ENCODE assay signal across 14 cellular contexts in genomic region chr5:94432499-94432898, GRCh38.
DNase-seq lines count a peak whose midpoint lies in the region; ATAC-seq and TF ChIP-seq lines count a peak whose summit lies in the region.
"Had no signal": no experiment of that assay in that cellular context is flagged by ENCODE, and none has a peak within 500 bp of the region (broad histone marks: within the 10 kb centered on the region; RNA-seq: fewer than 3 reads in every experiment).

No MANE protein-coding gene starts in this region.

- H3K27me3 ChIP-seq in mesenchymal stem cell (ENCODE audit: control insufficient read depth in 1 of 2, insufficient read depth in 1 of 2, low read length in 2 of 2), result no peaks in the 10 kb centered on the region
- H3K27me3 ChIP-seq in neural progenitor cell, result no peaks in the 10 kb centered on the region
- H3K27me3 ChIP-seq in MM.1S (replicated peaks; ENCODE audit: insufficient read depth, low read length), result no peaks in the 10 kb centered on the region
- H3K27me3 ChIP-seq: vagina had no signal

- no peak overlapping the region for H3K4me3 Mint-ChIP-seq in neural progenitor cell
- H3K4me3 Mint-ChIP-seq: activated CD8-positive, alpha-beta memory T cell treated with anti-CD3 and anti-CD28 coated beads, Interleukin-2, amount 10 ng/mL, durations not matched to agents 7 days and 5 days; activated naive CD8-positive, alpha-beta T cell treated with anti-CD3 and anti-CD28 coated beads, Interleukin-2, amount 10 ng/mL, durations not matched to agents 7 days and 5 days had no signal

- no peak overlapping the region for H4K8ac ChIP-seq in mesenchymal stem cell (ENCODE audit: low read length)

- H3K18ac ChIP-seq in mesenchymal stem cell (ENCODE audit: low read depth in 1 of 2, low read length in 2 of 2), result no peak overlapping the region

- H3K4ac ChIP-seq in mesenchymal stem cell (ENCODE audit: low read depth in 1 of 2, low read length in 2 of 2), result no peak overlapping the region

- peaks cover 2% of the 10 kb centered on the region for H3K36me3 Mint-ChIP-seq in neural progenitor cell

- no peak overlapping the region for H2BK15ac ChIP-seq in mesenchymal stem cell (ENCODE audit: low read depth, poor library complexity, severe bottlenecking)

- H2AFZ ChIP-seq in mesenchymal stem cell (ENCODE audit: low read depth, low read length) (no peak overlapping the region), neural progenitor cell (replicated peaks) (no peak overlapping the region), MM.1S (ENCODE audit: low read length) (no peak overlapping the region)

- H3K9ac ChIP-seq in mesenchymal stem cell (ENCODE audit: low read length) (no peak overlapping the region), neural progenitor cell (no peak overlapping the region), MM.1S (ENCODE audit: low read length) (no peak overlapping the region)

- H3K4me3 ChIP-seq in mesenchymal stem cell (ENCODE audit: insufficient read depth in 1 of 2, low read depth in 1 of 2, low read length in 2 of 2) (no peak overlapping the region), neural progenitor cell (no peak overlapping the region), MM.1S (ENCODE audit: low read length) (no peak overlapping the region)
- H3K4me3 ChIP-seq: vagina had no signal

- ATAC-seq in esophagus mucosa (peak; percentile 70), HG02970 (IDR thresholded peaks at IDR 0.05; ENCODE audit: low FRiP score, unreplicated experiment) (no peak)
- ATAC-seq: activated CD8-positive, alpha-beta memory T cell treated with anti-CD3 and anti-CD28 coated beads, Interleukin-2, amount 10 ng/mL, durations not matched to agents 7 days and 5 days had no signal

- peaks cover 9% of the 10 kb centered on the region for H3K9me3 Mint-ChIP-seq in neural progenitor cell

- H3K79me1 ChIP-seq in mesenchymal stem cell (replicated peaks; ENCODE audit: low read length, poor library complexity, severe bottlenecking), result no peaks in the 10 kb centered on the region

- no peak overlapping the region for H3K23ac ChIP-seq in mesenchymal stem cell (ENCODE audit: low read length in 2 of 2)

- no peak overlapping the region for H3K27ac ChIP-seq in mesenchymal stem cell (ENCODE audit: low read length, poor library complexity, severe bottlenecking)
- H3K27ac ChIP-seq in neural progenitor cell, result no peak overlapping the region
- no peak overlapping the region for H3K27ac ChIP-seq in MM.1S (ENCODE audit: low read length)
- H3K27ac ChIP-seq: vagina had no signal

- DNase-seq in AG20443 (ENCODE audit: low spot score) (peak; percentile 32), LHCN-M2 (ENCODE audit: low read depth) (peak; percentile 68), mesenchymal stem cell (peak; percentile 63), neural progenitor cell (ENCODE audit: low spot score) (no peak), cortex of kidney (lab: John Stamatoyannopoulos, UW) (no peak), MM.1S (no peak)
- DNase-seq: activated CD8-positive, alpha-beta memory T cell treated with anti-CD3 and anti-CD28 coated beads, Interleukin-2, amount 10 ng/mL, durations not matched to agents 7 days and 5 days; activated naive CD8-positive, alpha-beta T cell treated with anti-CD3 and anti-CD28 coated beads, Interleukin-2, amount 10 ng/mL, durations not matched to agents 7 days and 5 days; BE2C; GDM1; NCI-H2171 had no signal

- H4K91ac ChIP-seq in mesenchymal stem cell (ENCODE audit: low read length), result no peak overlapping the region

- no peaks in the 10 kb centered on the region for H3K79me2 ChIP-seq in neural progenitor cell (ENCODE audit: low read depth)
- no peaks in the 10 kb centered on the region for H3K79me2 ChIP-seq in MM.1S (ENCODE audit: low read length)

- no peak overlapping the region for H3K14ac ChIP-seq in mesenchymal stem cell (ENCODE audit: low read length in 2 of 2)

- H3K9me3 ChIP-seq in mesenchymal stem cell (ENCODE audit: control insufficient read depth, low read length) (no peaks in the 10 kb centered on the region), neural progenitor cell (ENCODE audit: low read depth) (no peaks in the 10 kb centered on the region), MM.1S (replicated peaks; ENCODE audit: insufficient read depth, low read length) (no peaks in the 10 kb centered on the region)
- H3K9me3 ChIP-seq: BE2C, vagina had no signal

- no peak overlapping the region for H2BK120ac ChIP-seq in mesenchymal stem cell (ENCODE audit: low read depth, low read length)

- H4K20me1 ChIP-seq in neural progenitor cell (ENCODE audit: low read depth) (no peaks in the 10 kb centered on the region), MM.1S (ENCODE audit: insufficient read depth, low read length) (no peaks in the 10 kb centered on the region)

- no peak for TF ChIP-seq CTCF in neural progenitor cell (IDR thresholded peaks at IDR 0.05)
- TF ChIP-seq CTCF in MM.1S (IDR thresholded peaks at IDR 0.05; ENCODE audit: low read length), result no peak

- H3K4me2 ChIP-seq in mesenchymal stem cell (ENCODE audit: low read length, poor library complexity, severe bottlenecking) (no peak overlapping the region), neural progenitor cell (no peak overlapping the region), MM.1S (ENCODE audit: low read depth, low read length) (no peak overlapping the region)

- H3K36me3 ChIP-seq in mesenchymal stem cell (ENCODE audit: control insufficient read depth in 1 of 2, insufficient read depth in 2 of 2, low read depth in 1 of 2, low read length in 2 of 2) (peaks cover 0 to 2% of the 10 kb centered on the region in 2 experiments), neural progenitor cell (no peaks in the 10 kb centered on the region), MM.1S (replicated peaks; ENCODE audit: insufficient read depth, low read length) (no peaks in the 10 kb centered on the region)
- H3K36me3 ChIP-seq: BE2C, vagina had no signal

- H3K4me1 ChIP-seq in mesenchymal stem cell (ENCODE audit: control insufficient read depth, insufficient read depth, low read depth, low read length) (no peaks in the 10 kb centered on the region), neural progenitor cell (no peaks in the 10 kb centered on the region), MM.1S (ENCODE audit: low read length) (0 out of 2 replicates have a peak, but pooled peaks cover 6% of the 10 kb centered on the region)
- H3K4me1 ChIP-seq: BE2C had no signal

- no peaks in the 10 kb centered on the region for H3K9me2 ChIP-seq in MM.1S (replicated peaks; ENCODE audit: insufficient read depth, low read length)

- H3F3A ChIP-seq in neural progenitor cell (ENCODE audit: low read depth) (no peaks in the 10 kb centered on the region), MM.1S (ENCODE audit: insufficient read depth, low read length) (no peaks in the 10 kb centered on the region; the same call in 1 of the 2 replicates)

- no peak overlapping the region for H2BK12ac ChIP-seq in mesenchymal stem cell (ENCODE audit: low read length in 2 of 2)

- H2BK5ac ChIP-seq in mesenchymal stem cell (ENCODE audit: low read depth, low read length, poor library complexity, severe bottlenecking), result no peak overlapping the region

- no peaks in the 10 kb centered on the region for H3K4me1 Mint-ChIP-seq in neural progenitor cell

- H2AK5ac ChIP-seq in mesenchymal stem cell (ENCODE audit: low read length, severe bottlenecking), result no peak overlapping the region

- H3K27ac Mint-ChIP-seq in neural progenitor cell, result no peak overlapping the region
- H3K27ac Mint-ChIP-seq: activated CD8-positive, alpha-beta memory T cell treated with anti-CD3 and anti-CD28 coated beads, Interleukin-2, amount 10 ng/mL, durations not matched to agents 7 days and 5 days; activated naive CD8-positive, alpha-beta T cell treated with anti-CD3 and anti-CD28 coated beads, Interleukin-2, amount 10 ng/mL, durations not matched to agents 7 days and 5 days had no signal

- no peaks in the 10 kb centered on the region for H3K27me3 Mint-ChIP-seq in neural progenitor cell (ENCODE audit: insufficient read depth, low read depth)
- H3K27me3 Mint-ChIP-seq: activated CD8-positive, alpha-beta memory T cell treated with anti-CD3 and anti-CD28 coated beads, Interleukin-2, amount 10 ng/mL, durations not matched to agents 7 days and 5 days; activated naive CD8-positive, alpha-beta T cell treated with anti-CD3 and anti-CD28 coated beads, Interleukin-2, amount 10 ng/mL, durations not matched to agents 7 days and 5 days had no signal

Comparison
In these comparisons a context has a peak if more than half of its experiments do, and no peak if none do; other contexts are left out.
1. DNase-seq: peak in AG20443 (single experiment), LHCN-M2 (single experiment) and mesenchymal stem cell (single experiment); none in neural progenitor cell (single experiment), cortex of kidney (single experiment) and MM.1S (single experiment).